11 cellular contexts compared by ENCODE assay signal in genomic region chr12:14614704-14615121, GRCh38. TPM values are rescaled to one million over a fixed set of nuclear protein-coding genes. Genes with fewer than 3 reads are reported as not detected.
DNase-seq lines count a peak whose midpoint lies in the region; ATAC-seq and TF ChIP-seq lines count a peak whose summit lies in the region.
"Had no signal": no experiment of that assay in that cellular context is flagged by ENCODE, and none has a peak within 500 bp of the region (broad histone marks: within the 10 kb centered on the region; RNA-seq: fewer than 3 reads in every experiment).

No MANE protein-coding gene starts in this region.

- BruUV-seq in A673 (replicated peaks; lab: Mats Ljungman, UMichigan) = no TSS peak

- POLR2A ChIA-PET in A673 (lab: Charles Lee; ENCODE audit: low non-redundant PET) = no interaction called here

- WGBS in psoas muscle, 3 donors = 71 to 84% (median 75%) methylated on average over 3 of the region's 3 CpGs
- WGBS in heart left ventricle, 4 donors = 61 to 68% (median 66%) methylated on average over 3 of the region's 3 CpGs

- H3K4me1 ChIP-seq in A673 (ENCODE audit: insufficient read depth, low read length, poor library complexity, severe bottlenecking) (no peaks in the 10 kb centered on the region), psoas muscle (peaks cover 19% of the 10 kb centered on the region), heart left ventricle (peaks cover 0 to 34% (median 23%) of the 10 kb centered on the region in 12 donors)
- H3K4me1 ChIP-seq: A549 had no signal

- ATAC-seq in GM19372 (IDR thresholded peaks at IDR 0.05; ENCODE audit: low read depth, unreplicated experiment) (peak; percentile 52), HG03103 (IDR thresholded peaks at IDR 0.05; ENCODE audit: low read depth, unreplicated experiment) (peak; percentile 46), psoas muscle (no peak), heart left ventricle (no peak)
- ATAC-seq: A549 had no signal

- H3K4me3 ChIP-seq in A673 (ENCODE audit: low read depth, low read length, poor library complexity, severe bottlenecking) (no peak overlapping the region), psoas muscle (no peak overlapping the region), heart left ventricle (no peak overlapping the region)
- H3K4me3 ChIP-seq: A549 had no signal

- H3K27ac ChIP-seq in A673 (ENCODE audit: low read depth, low read length, poor library complexity, severe bottlenecking) = no peak overlapping the region
- no peak overlapping the region for H3K27ac ChIP-seq in psoas muscle
- H3K27ac ChIP-seq in heart left ventricle = peak overlapping the region in 1 of 12 donors; percentile 15
- H3K27ac ChIP-seq: A549 had no signal

- TF ChIP-seq POLR2A in heart left ventricle (IDR thresholded peaks at IDR 0.05) = no peak

- TF ChIP-seq CTCF in A673 (conservative IDR thresholded peaks at IDR 0.05; ENCODE audit: low read depth, low read length) (no peak), psoas muscle (IDR thresholded peaks at IDR 0.05) (no peak), heart left ventricle (IDR thresholded peaks at IDR 0.05) (no peak)

- H3K9me3 ChIP-seq in A673 (ENCODE audit: low read depth, low read length, poor library complexity, severe bottlenecking) (peaks cover 5% of the 10 kb centered on the region), psoas muscle (no peaks in the 10 kb centered on the region), heart left ventricle (peaks cover 0 to 21% (median 11%) of the 10 kb centered on the region in 12 donors)
- H3K9me3 ChIP-seq: A549 had no signal

- peak; percentile 6 for DNase-seq in A673 (ENCODE audit: low spot score)
- DNase-seq in RPMI8226 = peak; percentile 78
- no peak for DNase-seq in psoas muscle
- DNase-seq in activated T-cell treated with anti-CD3 and anti-CD28 coated beads, Interleukin-2, amount 50 U/mL, for 1 hour = no peak
- DNase-seq in NCI-H2171 (lab: John Stamatoyannopoulos, UW) = no peak
- DNase-seq in heart left ventricle = no peak
- DNase-seq: islet precursor cell, NCI-H345 had no signal

- intact Hi-C loops in A673 (cut with micrococcal nuclease; ENCODE audit: unreplicated experiment) (no loop called here), psoas muscle (cut with DNase I) (loop anchor here in 1 of 2 donors (5.0 kb wide), 1 partner anchor 377 kb away; no protein-coding TSS in a partner anchor), heart left ventricle (cut with DNase I) (loop anchor here (2.0 to 10.0 kb wide), 8 partner anchors 42 to 380 kb away; partner anchors contain the start of gene PLBD1 (in 2 of the 10))

- H3K27me3 ChIP-seq in A673 (replicated peaks; ENCODE audit: insufficient read depth, low read depth, low read length, poor library complexity) = no peaks in the 10 kb centered on the region
- H3K27me3 ChIP-seq in psoas muscle (ENCODE audit: insufficient read depth in 3 of 3, low read length in 2 of 3) = no peaks in the 10 kb centered on the region
- no peaks in the 10 kb centered on the region for H3K27me3 ChIP-seq in heart left ventricle

- no peaks in the 10 kb centered on the region for H3K36me3 ChIP-seq in A673 (ENCODE audit: insufficient read depth, low read length, poor library complexity, severe bottlenecking)
- H3K36me3 ChIP-seq in psoas muscle (ENCODE audit: insufficient read depth in 1 of 2, low read depth in 1 of 2) = no peaks in the 10 kb centered on the region
- no peaks in the 10 kb centered on the region for H3K36me3 ChIP-seq in heart left ventricle

- CTCF ChIA-PET in A673 (lab: Charles Lee) = no interaction called here

RNA-seq across cellular contexts. Expression of gene PLBD1, which starts 47.0 kb away (rescaled TPM):
- not detected in 2 replicates for total RNA-seq in A673 (2021)
- 10 to 100 TPM in 1 of 4 donors, 1 to 10 TPM in 3; 6.5 to 10.6 (median 8.9) TPM for total RNA-seq in psoas muscle
- 1 to 10 TPM; 3.7 to 5.6 (median 4.4) TPM for polyA plus RNA-seq in psoas muscle
- 10 to 100 TPM; 11.9 to 49.1 (median 26.5) TPM for total RNA-seq in heart left ventricle
- 10 to 100 TPM in 1 of 2 donors, 1 to 10 TPM in 1; 6.0 to 13.7 TPM for polyA plus RNA-seq in heart left ventricle

Comparison
In these comparisons a context has a peak if more than half of its experiments do, and no peak if none do; other contexts are left out.
1. DNase-seq: peak in A673 (single experiment) and RPMI8226 (single experiment); none in psoas muscle (0 of 2), activated T-cell treated with anti-CD3 and anti-CD28 coated beads, Interleukin-2, amount 50 U/mL, for 1 hour (single experiment), NCI-H2171 (single experiment) and heart left ventricle (0 of 5).
2. ATAC-seq: peak in GM19372 (single experiment) and HG03103 (single experiment); none in psoas muscle (0 of 4) and heart left ventricle (0 of 4).